ENCODE assay signal across 8 cellular contexts in genomic region chr20:62808211-62808865, GRCh38. TPM values are rescaled to one million over a fixed set of nuclear protein-coding genes. Genes with fewer than 3 reads are reported as not detected.
DNase-seq lines count a peak whose midpoint lies in the region; ATAC-seq, FAIRE-seq and TF ChIP-seq lines count a peak whose summit lies in the region.

No MANE protein-coding gene starts in this region.

- TF ChIP-seq CTCF in GM12864 (IDR thresholded peaks at IDR 0.05; ENCODE audit: low read depth, low read length, missing control alignments) (peak; percentile 90), bronchial epithelial cell (IDR thresholded peaks at IDR 0.05; ENCODE audit: insufficient read depth, low read length, severe bottlenecking) (peak; percentile 93)

- H3K27me3 ChIP-seq in bronchial epithelial cell (ENCODE audit: control insufficient read depth, insufficient read depth, low read length) = no peaks in the 10 kb centered on the region

- ATAC-seq in left colon = peak; percentile 39
- no peak for ATAC-seq in GM18505 (IDR thresholded peaks at IDR 0.05; ENCODE audit: unreplicated experiment)
- ATAC-seq in HG03571 (IDR thresholded peaks at IDR 0.05; ENCODE audit: unreplicated experiment) = no peak

- intact Hi-C loops in left colon (cut with DNase I, micrococcal nuclease) = no loop called here

- TF ChIP-seq POLR2A in GM18505 (IDR thresholded peaks at IDR 0.05; ENCODE audit: borderline replicate concordance, extremely low read depth, insufficient read depth, insufficient read length) = no peak

- H3K36me3 ChIP-seq in bronchial epithelial cell (ENCODE audit: control insufficient read depth, insufficient read depth, low read length) = peaks cover 28% of the 10 kb centered on the region

- no peak for FAIRE-seq in bronchial epithelial cell (lab: Jason Lieb, UNC)

- DNase-seq in GM12864 (ENCODE audit: low read depth) (no peak), NCI-H1092 treated with DMSO at 0.1 percent for 48 hours (lab: John Stamatoyannopoulos, UW) (peak; percentile 25), bronchial epithelial cell (ENCODE audit: low read depth) (peak; percentile 25), left colon (peak in 1 of 2 donors; percentile 69)
- DNase-seq in activated CD4-positive, CD25-positive, alpha-beta regulatory T cell (lab: John Stamatoyannopoulos, UW) = peak; percentile 45 to 67 (median 56)
- peak; percentile 65 for DNase-seq in stimulated activated CD8-positive, alpha-beta memory T cell treated with anti-CD3 and anti-CD28 coated beads, Interleukin-12 subunit alpha, Interleukin-12 subunit beta, amount 100 ng/mL, for 1 hour (ENCODE audit: low read depth)

- H3K4me3 ChIP-seq in GM12864 (ENCODE audit: low read depth, low read length) (no peak overlapping the region), bronchial epithelial cell (ENCODE audit: low read depth, low read length) (no peak overlapping the region)

RNA-seq across cellular contexts. Expression of gene OGFR, which starts 3.7 kb away (rescaled TPM):
- total RNA-seq in bronchial epithelial cell = 16.1 and 17.8 TPM in 2 replicates
- 10 to 100 TPM; 39.5 to 41.0 TPM for total RNA-seq in left colon

RNA-seq across cellular contexts. Expression of gene COL9A3, which starts 8.5 kb away (rescaled TPM):
- total RNA-seq in bronchial epithelial cell (not detected in 2 replicates), left colon (1 to 10 TPM; 2.3 to 2.8 TPM)

RNA-seq across cellular contexts. Expression of gene MRGBP, which starts 12.1 kb away (rescaled TPM):
- total RNA-seq in bronchial epithelial cell (20.6 and 22.9 TPM in 2 replicates), left colon (10 to 100 TPM in 1 of 2 donors, 1 to 10 TPM in 1; 8.1 to 10.6 TPM)

RNA-seq across cellular contexts. Expression of gene TCFL5, which starts 53.3 kb away (rescaled TPM):
- total RNA-seq in bronchial epithelial cell = 13.2 and 14.5 TPM in 2 replicates
- total RNA-seq in left colon = 1 to 10 TPM; 5.9 to 6.5 TPM
